8 cellular contexts compared by ENCODE assay signal in genomic region chr2:122417114-122417513, GRCh38.
"Had no signal": no experiment of that assay in that cellular context is flagged by ENCODE, and none has a peak within 500 bp of the region (broad histone marks: within the 10 kb centered on the region; RNA-seq: fewer than 3 reads in every experiment).

No MANE protein-coding gene starts in this region.

- H3K4me3 ChIP-seq: GM23248, HAP-1 had no signal

- DNase-seq: GM23248, GOT3, H7, HFFc6 had no signal

- H3K9me3 ChIP-seq: HAP-1 had no signal

- ATAC-seq: HCT116, HepG2 had no signal

- H3K36me3 ChIP-seq: HAP-1 had no signal

- H3K27ac ChIP-seq: GM23248, HL-60 had no signal

- H3K4me1 ChIP-seq: HAP-1 had no signal
